Comparison of ENCODE assay signal across 8 cellular contexts in genomic region chr6:161152904-161153662, GRCh38.
A peak's percentile ranks its signal among the peaks of the same experiment; 100 is the strongest.
DNase-seq lines count a peak whose midpoint lies in the region; ATAC-seq and TF ChIP-seq lines count a peak whose summit lies in the region.

No MANE protein-coding gene starts in this region.

- H2AFZ ChIP-seq in SK-N-SH (ENCODE audit: low read depth), result no peak overlapping the region

- no peak overlapping the region for H3K4me3 ChIP-seq in SK-N-SH (ENCODE audit: low read depth in 2 of 2, low read length in 1 of 2)

- TF ChIP-seq CTCF in SK-N-SH (IDR thresholded peaks at IDR 0.05), result peak; percentile 64

- no peak overlapping the region for H3K27ac ChIP-seq in SK-N-SH (ENCODE audit: low read depth in 2 of 2, low read length in 1 of 2)
- peak overlapping the region; percentile 5 for H3K27ac ChIP-seq in substantia nigra (ENCODE audit: low read depth, low read length, poor library complexity, severe bottlenecking)

- no peaks in the 10 kb centered on the region for H3K9me3 ChIP-seq in SK-N-SH

- no peak for ATAC-seq in HG03139 (IDR thresholded peaks at IDR 0.05; ENCODE audit: unreplicated experiment)

- peak; percentile 66 for TF ChIP-seq RAD21 in SK-N-SH (IDR thresholded peaks at IDR 0.05; ENCODE audit: low read length)

- no peaks in the 10 kb centered on the region for H3K4me1 ChIP-seq in SK-N-SH (ENCODE audit: control insufficient read depth in 1 of 2, insufficient read depth in 2 of 2, low read depth in 1 of 2, low read length in 1 of 2)

- no peaks in the 10 kb centered on the region for H3K27me3 Mint-ChIP-seq in activated CD4-positive, alpha-beta T cell treated with anti-CD3 and anti-CD28 coated beads, Interleukin-2, amount 10 ng/mL, durations not matched to agents 24 days and 14 days

- no peaks in the 10 kb centered on the region for H3K36me3 ChIP-seq in SK-N-SH (replicated peaks in 1 of 2; ENCODE audit: control insufficient read depth in 1 of 2, insufficient read depth in 2 of 2, low read length in 1 of 2)

- 93% methylated on average over 15 of the region's 18 CpGs for WGBS in SK-N-SH (ENCODE audit: low lambda C conversion rate)

- CTCF ChIA-PET in SK-N-SH (lab: Yijun Ruan, JAX), result interaction anchor here (0.9 to 6.0 kb wide), 5 partner anchors 190 to 221 kb away, joined by 4 to 43 read pairs (median 12); no protein-coding TSS in a partner anchor

- peak; percentile 69 for DNase-seq in activated CD4-positive, alpha-beta T cell treated with anti-CD3 and anti-CD28 coated beads, Interleukin-2, amount 10 ng/mL, durations not matched to agents 24 days and 14 days
- DNase-seq in activated CD4-positive, alpha-beta T cell treated with anti-CD3 and anti-CD28 coated beads for 48 hours, result no peak
- DNase-seq in SK-N-SH (peak; percentile 67), fibroblast of peridontal ligament (ENCODE audit: extremely low read depth) (peak; percentile 19), substantia nigra (lab: John Stamatoyannopoulos, UW) (peak in 2 of 49 donors; percentile 16 to 17), DMS53 (lab: John Stamatoyannopoulos, UW) (no peak), DMS153 treated with DMSO at 0.1 percent for 48 hours (lab: John Stamatoyannopoulos, UW; ENCODE audit: unreplicated experiment) (no peak)

- H3K27ac Mint-ChIP-seq in activated CD4-positive, alpha-beta T cell treated with anti-CD3 and anti-CD28 coated beads, Interleukin-2, amount 10 ng/mL, durations not matched to agents 24 days and 14 days, result no peak overlapping the region

- no peak overlapping the region for H3K4me2 ChIP-seq in SK-N-SH

- H3K79me2 ChIP-seq in SK-N-SH (ENCODE audit: insufficient read depth), result no peaks in the 10 kb centered on the region

- H3K4me3 Mint-ChIP-seq in activated CD4-positive, alpha-beta T cell treated with anti-CD3 and anti-CD28 coated beads, Interleukin-2, amount 10 ng/mL, durations not matched to agents 24 days and 14 days, result no peak overlapping the region

- no peaks in the 10 kb centered on the region for H3K4me1 Mint-ChIP-seq in activated CD4-positive, alpha-beta T cell treated with anti-CD3 and anti-CD28 coated beads, Interleukin-2, amount 10 ng/mL, durations not matched to agents 24 days and 14 days

- H4K20me1 ChIP-seq in SK-N-SH (ENCODE audit: insufficient read depth), result no peaks in the 10 kb centered on the region

- POLR2A ChIA-PET in SK-N-SH (lab: Yijun Ruan, JAX), result no interaction called here

- H3K9ac ChIP-seq in SK-N-SH, result no peak overlapping the region

- H3K9me3 Mint-ChIP-seq in activated CD4-positive, alpha-beta T cell treated with anti-CD3 and anti-CD28 coated beads, Interleukin-2, amount 10 ng/mL, durations not matched to agents 24 days and 14 days, result peaks cover 5% of the 10 kb centered on the region

- intact Hi-C loops in activated CD4-positive, alpha-beta T cell treated with anti-CD3 and anti-CD28 coated beads, Interleukin-2, amount 10 ng/mL, durations not matched to agents 24 days and 14 days (cut with micrococcal nuclease), result loop anchor here (2.0 kb wide), 1 partner anchor 218 kb away; no protein-coding TSS in a partner anchor

- no peaks in the 10 kb centered on the region for H3K27me3 ChIP-seq in SK-N-SH (ENCODE audit: insufficient read depth)

- H3K36me3 Mint-ChIP-seq in activated CD4-positive, alpha-beta T cell treated with anti-CD3 and anti-CD28 coated beads, Interleukin-2, amount 10 ng/mL, durations not matched to agents 24 days and 14 days (ENCODE audit: low read depth), result peaks cover 5% of the 10 kb centered on the region

- no peaks in the 10 kb centered on the region for H3F3A ChIP-seq in SK-N-SH (replicated peaks; ENCODE audit: insufficient read depth)

- no peak for TF ChIP-seq EP300 in SK-N-SH (IDR thresholded peaks at IDR 0.05; ENCODE audit: borderline replicate concordance in 1 of 2, low read depth in 1 of 2, low read length in 1 of 2)

- H3K9me2 ChIP-seq in SK-N-SH, result no peaks in the 10 kb centered on the region

TF ChIP-seq in SK-N-SH, 30 proteins besides CTCF, POLR2A, EP300 and RAD21:
- TF ChIP-seq CHD2 (IDR thresholded peaks at IDR 0.05; ENCODE audit: low read length, partially characterized antibody) (no peak), IRF3 (IDR thresholded peaks at IDR 0.05; ENCODE audit: low read depth, low read length) (no peak), USF1 (IDR thresholded peaks at IDR 0.05; ENCODE audit: borderline replicate concordance, low read depth) (no peak), FOXM1 (IDR thresholded peaks at IDR 0.05; ENCODE audit: low read depth) (no peak), SMC3 (IDR thresholded peaks at IDR 0.05; ENCODE audit: low read depth, low read length) (peak; percentile 85)

Comparison
In these comparisons a context has a peak if more than half of its experiments do, and no peak if none do; other contexts are left out.
1. DNase-seq: peak in activated CD4-positive, alpha-beta T cell treated with anti-CD3 and anti-CD28 coated beads, Interleukin-2, amount 10 ng/mL, durations not matched to agents 24 days and 14 days (single experiment), SK-N-SH (single experiment) and fibroblast of peridontal ligament (single experiment); none in activated CD4-positive, alpha-beta T cell treated with anti-CD3 and anti-CD28 coated beads for 48 hours (single experiment), DMS53 (single experiment) and DMS153 treated with DMSO at 0.1 percent for 48 hours (single experiment).